Comparison of ENCODE assay signal across 8 cellular contexts in genomic region chr6:75602164-75602896, GRCh38. TPM values are rescaled to one million over a fixed set of nuclear protein-coding genes. Genes with fewer than 3 reads are reported as not detected.
DNase-seq lines count a peak whose midpoint lies in the region; ATAC-seq, FAIRE-seq and TF ChIP-seq lines count a peak whose summit lies in the region.

No MANE protein-coding gene starts in this region.

- peaks cover 15 to 25% of the 10 kb centered on the region in 2 donors for H3K4me1 ChIP-seq in thyroid gland

- H3K9me3 ChIP-seq in thyroid gland: no peaks in the 10 kb centered on the region

- 0 to 1% methylated on average over 23 to 42 of the region's 75 CpGs for WGBS in thyroid gland, 2 donors

- H3K27me3 Mint-ChIP-seq in osteocyte (ENCODE audit: unreplicated experiment): no peaks in the 10 kb centered on the region

- peaks cover 45% of the 10 kb centered on the region for H3K4me1 Mint-ChIP-seq in osteocyte (ENCODE audit: unreplicated experiment)

- no peak for FAIRE-seq in frontal cortex (lab: Jason Lieb, UNC)

- H3K9me3 Mint-ChIP-seq in osteocyte (ENCODE audit: unreplicated experiment): peaks cover 5% of the 10 kb centered on the region

- DNase-seq in Ammon's horn (ENCODE audit: low spot score) (peak; percentile 49), OCI-M1 (lab: John Stamatoyannopoulos, UW) (peak; percentile 74), frontal cortex (ENCODE audit: low spot score in 2 of 2) (peak; percentile 28 to 42), osteocyte (ENCODE audit: extremely low spot score, unreplicated experiment) (peak; percentile 87), thyroid gland (peak; percentile 47 to 53)
- DNase-seq in activated T-helper 9 cell treated with anti-CD3 and anti-CD28 coated beads, Interleukin-2, amount 50 U/mL, for 16 hours (ENCODE audit: low read depth): peak; percentile 47

- peaks cover 7% of the 10 kb centered on the region for H3K36me3 Mint-ChIP-seq in osteocyte (ENCODE audit: unreplicated experiment)

- H3K4me3 ChIP-seq in thyroid gland (replicated peaks in 1 of 3): peak overlapping the region; percentile 60 to 92 (median 61)

- TF ChIP-seq POLR2A in thyroid gland (IDR thresholded peaks at IDR 0.05): no peak

- peak overlapping the region; percentile 98 for H3K4me3 Mint-ChIP-seq in osteocyte (ENCODE audit: unreplicated experiment)

- peak overlapping the region; percentile 99 for H3K27ac ChIP-seq in thyroid gland

- no peaks in the 10 kb centered on the region for H3K27me3 ChIP-seq in thyroid gland

- H3K36me3 ChIP-seq in thyroid gland: no peaks in the 10 kb centered on the region

- TF ChIP-seq CTCF in osteocyte (IDR thresholded peaks at IDR 0.05) (no peak), thyroid gland (IDR thresholded peaks at IDR 0.05) (no peak)

- peak overlapping the region; percentile 99 for H3K27ac Mint-ChIP-seq in osteocyte (ENCODE audit: unreplicated experiment)

- intact Hi-C loops in thyroid gland (cut with DNase I): no loop called here

- peak; percentile 47 for ATAC-seq in GM18907 (IDR thresholded peaks at IDR 0.05; ENCODE audit: unreplicated experiment)
- peak; percentile 32 for ATAC-seq in HG03139 (IDR thresholded peaks at IDR 0.05; ENCODE audit: unreplicated experiment)

RNA-seq across cellular contexts. Expression of gene SENP6, which starts 0.7 kb away (rescaled TPM):
- 307 TPM for total RNA-seq in frontal cortex
- 95.0 and 101 TPM in 2 replicates for total RNA-seq in osteocyte
- 100 to 1,000 TPM; 154 to 255 (median 170) TPM for total RNA-seq in thyroid gland

Comparison
In these comparisons a context has a peak if more than half of its experiments do, and no peak if none do; other contexts are left out.
1. Peak in every context shown above with its lines: DNase-seq, ATAC-seq, H3K4me3 ChIP-seq and H3K27ac ChIP-seq.
2. DNase-seq: peak in every context shown above with its lines; median percentile 87 in osteocyte; 74 in OCI-M1; 50 in thyroid gland; 49 in Ammon's horn; 47 in activated T-helper 9 cell treated with anti-CD3 and anti-CD28 coated beads, Interleukin-2, amount 50 U/mL, for 16 hours; 35 in frontal cortex.